In genomic region chr5:122656107-122656506, GRCh38 we compare ENCODE assay signal across 20 cellular contexts.
DNase-seq lines count a peak whose midpoint lies in the region; FAIRE-seq and TF ChIP-seq lines count a peak whose summit lies in the region.
"Had no signal": no experiment of that assay in that cellular context is flagged by ENCODE, and none has a peak within 500 bp of the region (broad histone marks: within the 10 kb centered on the region; RNA-seq: fewer than 3 reads in every experiment).

No MANE protein-coding gene starts in this region.

- TF ChIP-seq CTCF in HEK293 (tag by site-specific recombination; IDR thresholded peaks at IDR 0.05) = no peak
- TF ChIP-seq CTCF in bronchial epithelial cell (IDR thresholded peaks at IDR 0.05; ENCODE audit: insufficient read depth, low read length, severe bottlenecking) = no peak
- TF ChIP-seq CTCF in mesothelial cell of epicardium (IDR thresholded peaks at IDR 0.05; ENCODE audit: unreplicated experiment) = no peak

- H3K27ac Mint-ChIP-seq in mesothelial cell of epicardium = peak overlapping the region; percentile 92
- H3K27ac Mint-ChIP-seq: CD8-positive, alpha-beta memory T cell had no signal

- no peak overlapping the region for H3K4me3 Mint-ChIP-seq in mesothelial cell of epicardium
- H3K4me3 Mint-ChIP-seq: CD8-positive, alpha-beta memory T cell had no signal

- H3K36me3 ChIP-seq in HEK293 (ENCODE audit: control insufficient read depth in 2 of 2, insufficient read depth in 1 of 2, low read length in 2 of 2) = no peaks in the 10 kb centered on the region
- H3K36me3 ChIP-seq in bronchial epithelial cell (ENCODE audit: control insufficient read depth, insufficient read depth, low read length) = no peaks in the 10 kb centered on the region
- H3K36me3 ChIP-seq in MG63 = no peaks in the 10 kb centered on the region
- H3K36me3 ChIP-seq: BLaER1 had no signal

- POLR2A ChIA-PET in HEK293 (lab: Yijun Ruan, JAX) = no interaction called here

- H3K9me3 ChIP-seq in HEK293 (ENCODE audit: control insufficient read depth, insufficient read depth, low read depth, low read length) = no peaks in the 10 kb centered on the region
- no peaks in the 10 kb centered on the region for H3K9me3 ChIP-seq in MG63
- H3K9me3 ChIP-seq: BLaER1 had no signal

- H3K36me3 Mint-ChIP-seq in mesothelial cell of epicardium = no peaks in the 10 kb centered on the region
- H3K36me3 Mint-ChIP-seq: CD8-positive, alpha-beta memory T cell; IgD-negative memory B cell had no signal

- H3K27ac ChIP-seq in HEK293 (ENCODE audit: extremely low read depth, low read depth, low read length) = no peak overlapping the region
- H3K27ac ChIP-seq: BLaER1 had no signal

- H3K27me3 ChIP-seq in bronchial epithelial cell (ENCODE audit: control insufficient read depth, insufficient read depth, low read length) (no peaks in the 10 kb centered on the region), MG63 (peaks cover 3% of the 10 kb centered on the region; the same call in 1 of the 2 replicates)
- H3K27me3 ChIP-seq: BLaER1 had no signal

- H3K27me3 Mint-ChIP-seq in mesothelial cell of epicardium (ENCODE audit: low read depth) = no peaks in the 10 kb centered on the region
- H3K27me3 Mint-ChIP-seq: IgD-negative memory B cell had no signal

- H3K4me1 Mint-ChIP-seq in mesothelial cell of epicardium = peaks cover 71% of the 10 kb centered on the region
- H3K4me1 Mint-ChIP-seq: CD8-positive, alpha-beta memory T cell had no signal

- DNase-seq in COLO829 (ENCODE audit: low spot score) = peak; percentile 1
- peak; percentile 32 for DNase-seq in bronchial epithelial cell (ENCODE audit: low read depth)
- DNase-seq in mesothelial cell of epicardium (ENCODE audit: low spot score in 2 of 2, unreplicated experiment in 2 of 2) = no peak
- no peak for DNase-seq in NOMO-1 treated with dmso at 0.1 percent for 144 hours (lab: John Stamatoyannopoulos, UW; ENCODE audit: unreplicated experiment)
- DNase-seq in RKO (ENCODE audit: low spot score) = no peak
- DNase-seq in NAMALWA (ENCODE audit: low spot score) = no peak
- DNase-seq in MG63 = no peak
- DNase-seq: CD8-positive, alpha-beta memory T cell; DMS 273 treated with DMSO at 0.1 percent for 48 hours; Kasumi-1; NCI-H1417 treated with DMSO at 0.1 percent for 48 hours; NCI-H2081; NCI-H774; PC-3 had no signal

- H3K4me1 ChIP-seq in HEK293 (ENCODE audit: control insufficient read depth, insufficient read depth, low read length) = peaks cover 14% of the 10 kb centered on the region
- H3K4me1 ChIP-seq: BLaER1 had no signal

- FAIRE-seq in bronchial epithelial cell (lab: Jason Lieb, UNC) = no peak
- FAIRE-seq: A204.1, GM12892, H1 had no signal

- H3K9me3 Mint-ChIP-seq in mesothelial cell of epicardium = no peaks in the 10 kb centered on the region
- H3K9me3 Mint-ChIP-seq: CD8-positive, alpha-beta memory T cell; IgD-negative memory B cell had no signal

- CTCF ChIA-PET in HEK293 (lab: Yijun Ruan, JAX) = no interaction called here

- H3K4me3 ChIP-seq in HEK293 (ENCODE audit: low read depth, low read length) (no peak overlapping the region), bronchial epithelial cell (ENCODE audit: low read depth, low read length) (no peak overlapping the region), MG63 (no peak overlapping the region)
- H3K4me3 ChIP-seq: BLaER1 had no signal

TF ChIP-seq in HEK293, 187 proteins besides CTCF, POLR2A, EP300 and RAD21:
- TF ChIP-seq, protein P1, sequence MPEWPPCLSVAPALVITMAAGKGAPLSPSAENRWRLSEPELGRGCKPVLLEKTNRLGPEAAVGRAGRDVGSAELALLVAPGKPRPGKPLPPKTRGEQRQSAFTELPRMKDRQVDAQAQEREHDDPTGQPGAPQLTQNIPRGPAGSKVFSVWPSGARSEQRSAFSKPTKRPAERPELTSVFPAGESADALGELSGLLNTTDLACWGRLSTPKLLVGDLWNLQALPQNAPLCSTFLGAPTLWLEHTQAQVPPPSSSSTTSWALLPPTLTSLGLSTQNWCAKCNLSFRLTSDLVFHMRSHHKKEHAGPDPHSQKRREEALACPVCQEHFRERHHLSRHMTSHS (tag by site-specific recombination; IDR thresholded peaks at IDR 0.05) = no peak
- TF ChIP-seq ZNF292 (tag by site-specific recombination; IDR thresholded peaks at IDR 0.05; ENCODE audit: borderline replicate concordance, low read depth) (no peak), ZBTB17 (tag by site-specific recombination; IDR thresholded peaks at IDR 0.05) (peak; percentile 70), ZNF501 (tag by site-specific recombination; IDR thresholded peaks at IDR 0.05) (no peak), ZNF23 (tag by site-specific recombination; IDR thresholded peaks at IDR 0.05; ENCODE audit: borderline replicate concordance) (no peak), PRDM6 (tag by site-specific recombination; IDR thresholded peaks at IDR 0.05) (0 out of 2 replicates have a peak, but pooled peaks have one; percentile 24), ZNF18 (tag by site-specific recombination; IDR thresholded peaks at IDR 0.05) (no peak)
TF ChIP-seq in HEK293: peak in this region for 2.

Comparison
In these comparisons a context has a peak if more than half of its experiments do, and no peak if none do; other contexts are left out.
1. DNase-seq: peak in COLO829 (single experiment) and bronchial epithelial cell (single experiment); none in mesothelial cell of epicardium (0 of 2), NOMO-1 treated with dmso at 0.1 percent for 144 hours (single experiment), RKO (single experiment), NAMALWA (single experiment) and MG63 (single experiment).